In the genomic region with DNA sequence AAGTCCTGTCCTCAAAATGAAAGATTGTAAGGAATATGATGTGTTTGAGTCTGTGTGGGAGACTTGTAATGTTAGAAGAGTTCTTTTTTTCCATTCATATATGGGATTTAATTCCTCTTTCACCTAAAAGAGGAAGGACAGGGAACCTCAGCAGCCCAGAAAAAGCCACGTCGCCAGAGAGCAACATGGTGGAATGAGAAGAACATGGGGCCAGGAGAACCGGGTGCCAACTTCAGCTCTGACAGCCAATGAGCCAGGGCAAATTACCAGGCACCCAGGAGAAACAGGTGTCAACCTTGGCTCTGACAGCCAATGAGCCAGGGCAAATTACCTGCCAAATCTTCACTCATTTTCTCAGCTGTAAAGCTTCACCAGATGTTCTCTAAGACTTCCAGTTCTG, we compare ENCODE assay signal across 14 cellular contexts.
A peak's percentile ranks its signal among the peaks of the same experiment; 100 is the strongest.
DNase-seq lines count a peak whose midpoint lies in the region; ATAC-seq and TF ChIP-seq lines count a peak whose summit lies in the region.
"Had no signal": no experiment of that assay in that cellular context is flagged by ENCODE, and none has a peak within 500 bp of the region (broad histone marks: within the 10 kb centered on the region; RNA-seq: fewer than 3 reads in every experiment).

No MANE protein-coding gene starts in this region.

- in situ Hi-C loops in Panc1 (cut with HindIII; ENCODE audit: low pct_unique_long_range_greater_than_20kb, low sequenced_read_pairs) = no loop called here

- peak overlapping the region; percentile 74 for H3K27ac Mint-ChIP-seq in activated naive CD4-positive, alpha-beta T cell treated with anti-CD3 and anti-CD28 coated beads for 36 hours
- H3K27ac Mint-ChIP-seq in activated naive CD8-positive, alpha-beta T cell = peak overlapping the region; percentile 77
- H3K27ac Mint-ChIP-seq: CD4-positive, CD25-positive, alpha-beta regulatory T cell; CD8-positive, alpha-beta memory T cell; H9 had no signal

- no peaks in the 10 kb centered on the region for H3K36me3 ChIP-seq in Panc1 (ENCODE audit: control insufficient read depth, insufficient read depth, low read length)
- no peaks in the 10 kb centered on the region for H3K36me3 ChIP-seq in uterus
- H3K36me3 ChIP-seq: BE2C had no signal

- DNase-seq in activated naive CD4-positive, alpha-beta T cell treated with anti-CD3 and anti-CD28 coated beads for 36 hours = no peak
- DNase-seq in activated naive CD4-positive, alpha-beta T cell (lab: John Stamatoyannopoulos, UW) = no peak
- DNase-seq in Panc1 (ENCODE audit: low read depth, low spot score) (no peak), NCI-H187 (lab: John Stamatoyannopoulos, UW) (no peak), uterus (no peak)
- DNase-seq: ACHN; BE2C; C1 segment of cervical spinal cord; CD4-positive, CD25-positive, alpha-beta regulatory T cell; CD8-positive, alpha-beta memory T cell; COR-L47; H9 had no signal

- CTCF ChIA-PET in activated naive CD4-positive, alpha-beta T cell treated with anti-CD3 and anti-CD28 coated beads for 36 hours (lab: Charles Lee) = no interaction called here
- CTCF ChIA-PET in Panc1 (lab: Charles Lee) = interaction anchor here (0.6 kb wide), 1 partner anchor 80 kb away, joined by 6 read pairs; no protein-coding TSS in a partner anchor

- H3K27me3 ChIP-seq in Panc1 (ENCODE audit: control insufficient read depth, insufficient read depth, low read length) (no peaks in the 10 kb centered on the region), uterus (no peaks in the 10 kb centered on the region)
- H3K27me3 ChIP-seq: BE2C had no signal

- H3K4me3 ChIP-seq in Panc1 (ENCODE audit: low read depth in 2 of 2, low read length in 2 of 2) (no peak overlapping the region), uterus (no peak overlapping the region)

- no peak overlapping the region for H3K4me3 Mint-ChIP-seq in activated naive CD4-positive, alpha-beta T cell treated with anti-CD3 and anti-CD28 coated beads for 36 hours
- peak overlapping the region; percentile 7 for H3K4me3 Mint-ChIP-seq in activated naive CD8-positive, alpha-beta T cell
- H3K4me3 Mint-ChIP-seq: CD4-positive, CD25-positive, alpha-beta regulatory T cell; CD8-positive, alpha-beta memory T cell; H9 had no signal

- no peaks in the 10 kb centered on the region for H3K9me3 Mint-ChIP-seq in activated naive CD4-positive, alpha-beta T cell treated with anti-CD3 and anti-CD28 coated beads for 36 hours
- no peaks in the 10 kb centered on the region for H3K9me3 Mint-ChIP-seq in activated naive CD8-positive, alpha-beta T cell (ENCODE audit: low read depth)
- H3K9me3 Mint-ChIP-seq: H9 had no signal

- H3K27ac ChIP-seq in Panc1 (ENCODE audit: low read length) = peak overlapping the region; percentile 19; the same call in 1 of the 2 replicates
- no peak overlapping the region for H3K27ac ChIP-seq in uterus

- POLR2A ChIA-PET in Panc1 (lab: Charles Lee) = no interaction called here

- peaks cover 12% of the 10 kb centered on the region for H3K4me1 ChIP-seq in Panc1 (ENCODE audit: control insufficient read depth, insufficient read depth, low read length)
- H3K4me1 ChIP-seq in uterus = no peaks in the 10 kb centered on the region
- H3K4me1 ChIP-seq: BE2C had no signal

- no peaks in the 10 kb centered on the region for H3K27me3 Mint-ChIP-seq in activated naive CD4-positive, alpha-beta T cell treated with anti-CD3 and anti-CD28 coated beads for 36 hours (ENCODE audit: low read depth)
- no peaks in the 10 kb centered on the region for H3K27me3 Mint-ChIP-seq in activated naive CD8-positive, alpha-beta T cell
- H3K27me3 Mint-ChIP-seq: CD4-positive, CD25-positive, alpha-beta regulatory T cell; CD8-positive, alpha-beta memory T cell had no signal

- H3K4me1 Mint-ChIP-seq in activated naive CD4-positive, alpha-beta T cell treated with anti-CD3 and anti-CD28 coated beads for 36 hours (ENCODE audit: low read depth) = peaks cover 58% of the 10 kb centered on the region
- H3K4me1 Mint-ChIP-seq in activated naive CD8-positive, alpha-beta T cell (ENCODE audit: low read depth) = peaks cover 53% of the 10 kb centered on the region

- H3K36me3 Mint-ChIP-seq in activated naive CD4-positive, alpha-beta T cell treated with anti-CD3 and anti-CD28 coated beads for 36 hours (ENCODE audit: low read depth) = no peaks in the 10 kb centered on the region
- H3K36me3 Mint-ChIP-seq in activated naive CD8-positive, alpha-beta T cell = peaks cover 16% of the 10 kb centered on the region
- H3K36me3 Mint-ChIP-seq: CD4-positive, CD25-positive, alpha-beta regulatory T cell had no signal

- TF ChIP-seq CTCF in Panc1 (IDR thresholded peaks at IDR 0.05) = no peak
- TF ChIP-seq CTCF in uterus (IDR thresholded peaks at IDR 0.05) = no peak

- no peak for ATAC-seq in Panc1
- ATAC-seq: HepG2 had no signal

- no TSS peak for BruUV-seq in Panc1 (replicated peaks; lab: Mats Ljungman, UMichigan)

- TF ChIP-seq POLR2A in uterus (IDR thresholded peaks at IDR 0.05) = no peak

- H3K9me3 ChIP-seq in Panc1 (ENCODE audit: control insufficient read depth, insufficient read depth, low read depth, low read length) (no peaks in the 10 kb centered on the region), uterus (no peaks in the 10 kb centered on the region)
- H3K9me3 ChIP-seq: BE2C had no signal

- intact Hi-C loops in activated naive CD4-positive, alpha-beta T cell treated with anti-CD3 and anti-CD28 coated beads for 36 hours (cut with micrococcal nuclease) = no loop called here
- intact Hi-C loops in Panc1 (cut with micrococcal nuclease; ENCODE audit: unreplicated experiment) (no loop called here), uterus (cut with DNase I; ENCODE audit: low total_unique reads) (no loop called here)
